ENCODE assay signal across 31 cellular contexts in the genomic region with DNA sequence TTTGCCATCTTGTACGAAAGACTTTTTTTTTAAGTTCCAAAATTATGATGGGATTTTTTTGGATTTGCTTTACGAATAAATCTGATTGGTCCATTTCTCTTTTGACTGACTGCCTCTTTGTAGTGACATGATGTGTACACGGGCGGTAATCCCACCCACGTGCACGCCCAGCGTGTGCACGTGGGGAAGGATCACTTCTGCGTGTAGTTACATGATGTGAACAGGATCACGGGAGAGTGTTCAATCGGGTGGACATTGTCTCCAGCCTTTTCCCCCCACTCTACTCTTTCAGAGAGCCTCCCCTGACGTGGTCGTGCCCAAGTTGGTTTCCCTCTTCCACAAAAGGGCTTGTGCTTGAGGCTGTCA. TPM values are rescaled to one million over a fixed set of nuclear protein-coding genes. Genes with fewer than 3 reads are reported as not detected.
"Had no signal": no experiment of that assay in that cellular context is flagged by ENCODE, and none has a peak within 500 bp of the region (broad histone marks: within the 10 kb centered on the region; RNA-seq: fewer than 3 reads in every experiment).

No MANE protein-coding gene starts in this region.

- H3K27ac Mint-ChIP-seq: mesothelial cell of epicardium; natural killer cell; stimulated activated memory B cell treated with anti-CD40 and anti-IgM and Interleukin-4, amounts not matched to agents 10 μg/mL and 1 μg/mL and 100 μg/mL, for 72 hours had no signal

- DNase-seq: heart right ventricle; islet precursor cell; left ventricle myocardium inferior; mesendoderm; naive B cell; natural killer cell; pancreas; retina; right cardiac atrium; small intestine; stimulated activated CD4-positive, alpha-beta T cell treated with anti-CD3 and anti-CD28 coated beads, Interleukin-1b, Interleukin-23, amount 100 ng/mL, for 48 hours; stimulated activated CD4-positive, alpha-beta T cell treated with anti-CD3 and anti-CD28 coated beads, Interleukin-2, amount 100 ng/mL, for 48 hours; stimulated activated CD4-positive, alpha-beta T cell treated with anti-CD3 and anti-CD28 coated beads, Interleukin-4, amount 100 ng/mL, for 4 hours; stimulated activated CD8-positive, alpha-beta memory T cell treated with anti-CD3 and anti-CD28 coated beads, Interleukin-4, amount 100 ng/mL, for 48 hours; stimulated activated naive CD4-positive, alpha-beta T cell treated with Interleukin-2 at 50 U/mL for 16 hours; stomach; testis; thyroid gland; transverse colon; upper lobe of right lung had no signal

- H2AFZ ChIP-seq: hepatocyte had no signal

- H3K27me3 Mint-ChIP-seq: naive B cell; stimulated activated memory B cell treated with anti-CD40 and anti-IgM and Interleukin-4, amounts not matched to agents 10 μg/mL and 1 μg/mL and 100 μg/mL, for 72 hours had no signal

- H3K4me3 ChIP-seq: heart right ventricle, hepatocyte, left ventricle myocardium inferior, lung, pancreas, prostate gland, sigmoid colon, stomach, testis, thyroid gland, transverse colon, upper lobe of right lung had no signal

- H3K27ac ChIP-seq: heart right ventricle, hepatocyte, left ventricle myocardium inferior, pancreas, prostate gland, sigmoid colon, stomach, testis, thyroid gland, transverse colon, upper lobe of right lung had no signal

- H3K36me3 ChIP-seq: heart right ventricle, left ventricle myocardium inferior, pancreas, prostate gland, sigmoid colon, stomach, thyroid gland, transverse colon, upper lobe of right lung had no signal

- H3K4me2 ChIP-seq: hepatocyte had no signal

- H3K4me3 Mint-ChIP-seq: mesothelial cell of epicardium; naive B cell; natural killer cell; stimulated activated memory B cell treated with anti-CD40 and anti-IgM and Interleukin-4, amounts not matched to agents 10 μg/mL and 1 μg/mL and 100 μg/mL, for 72 hours had no signal

- H3K9me3 ChIP-seq: heart right ventricle, left ventricle myocardium inferior, pancreas, prostate gland, sigmoid colon, stomach, testis, thyroid gland, transverse colon, upper lobe of right lung had no signal

- H3K36me3 Mint-ChIP-seq: mesothelial cell of epicardium; naive B cell; natural killer cell; stimulated activated memory B cell treated with anti-CD40 and anti-IgM and Interleukin-4, amounts not matched to agents 10 μg/mL and 1 μg/mL and 100 μg/mL, for 72 hours had no signal

- H3K27me3 ChIP-seq: heart right ventricle, hepatocyte, pancreas, sigmoid colon, stomach, testis, thyroid gland, transverse colon, upper lobe of right lung had no signal

- H3K9me3 Mint-ChIP-seq: mesothelial cell of epicardium; naive B cell; natural killer cell; stimulated activated memory B cell treated with anti-CD40 and anti-IgM and Interleukin-4, amounts not matched to agents 10 μg/mL and 1 μg/mL and 100 μg/mL, for 72 hours had no signal

- H3K4me1 Mint-ChIP-seq: mesothelial cell of epicardium; natural killer cell; stimulated activated memory B cell treated with anti-CD40 and anti-IgM and Interleukin-4, amounts not matched to agents 10 μg/mL and 1 μg/mL and 100 μg/mL, for 72 hours had no signal

- ATAC-seq: heart right ventricle; natural killer cell; pancreas; stimulated activated memory B cell treated with anti-CD40 and anti-IgM and Interleukin-4, amounts not matched to agents 10 μg/mL and 1 μg/mL and 100 μg/mL, for 72 hours; upper lobe of right lung had no signal

- H3K4me1 ChIP-seq: heart right ventricle, left ventricle myocardium inferior, pancreas, prostate gland, sigmoid colon, stomach, testis, thyroid gland, transverse colon, upper lobe of right lung had no signal

RNA-seq across cellular contexts. Expression of gene KCNC1, which starts 43.1 kb away (rescaled TPM):
- total RNA-seq: kidney epithelial cell, left ventricle myocardium inferior, lung, natural killer cell, omental fat pad, upper lobe of right lung had no signal
- polyA plus RNA-seq: heart right ventricle had no signal

RNA-seq across cellular contexts. Expression of gene MYOD1, which starts 58.3 kb away (rescaled TPM):
- total RNA-seq: hepatocyte, kidney epithelial cell, left ventricle myocardium inferior, lower leg skin, lung, mesothelial cell of epicardium, mononuclear cell, natural killer cell, omental fat pad, pancreas, right cardiac atrium, sigmoid colon, stomach, thyroid gland, transverse colon, upper lobe of right lung had no signal
- polyA plus RNA-seq: heart right ventricle, hepatocyte, lung, neural cell, pancreas, right cardiac atrium, sigmoid colon, small intestine, stomach had no signal
